Comparison of ENCODE assay signal across 8 cellular contexts in genomic region chr19:43700368-43701015, GRCh38. TPM values are rescaled to one million over a fixed set of nuclear protein-coding genes. Genes with fewer than 3 reads are reported as not detected.
A peak's percentile ranks its signal among the peaks of the same experiment; 100 is the strongest.
DNase-seq lines count a peak whose midpoint lies in the region; ATAC-seq and TF ChIP-seq lines count a peak whose summit lies in the region.

No MANE protein-coding gene starts in this region.

- H3K4me1 ChIP-seq in mucosa of stomach (ENCODE audit: control insufficient read depth, insufficient read depth, low read length) (peaks cover 26% of the 10 kb centered on the region), smooth muscle cell (ENCODE audit: low read depth) (no peaks in the 10 kb centered on the region)

- H3K4me3 Mint-ChIP-seq in central memory CD8-positive, alpha-beta T cell = peak overlapping the region; percentile 60

- TF ChIP-seq CTCF in smooth muscle cell (IDR thresholded peaks at IDR 0.05; ENCODE audit: borderline replicate concordance, insufficient read depth, poor library complexity, severe bottlenecking) = no peak

- H3K36me3 Mint-ChIP-seq in central memory CD8-positive, alpha-beta T cell (ENCODE audit: insufficient read depth) = peaks cover 8% of the 10 kb centered on the region

- H3K27me3 Mint-ChIP-seq in central memory CD8-positive, alpha-beta T cell = peaks cover 8% of the 10 kb centered on the region

- peaks cover 18% of the 10 kb centered on the region for H3K4me1 Mint-ChIP-seq in central memory CD8-positive, alpha-beta T cell

- H3K9me3 ChIP-seq in mucosa of stomach (ENCODE audit: control insufficient read depth, low read length) (no peaks in the 10 kb centered on the region), smooth muscle cell (replicated peaks; ENCODE audit: low read depth) (no peaks in the 10 kb centered on the region)

- no peak for ATAC-seq in central memory CD8-positive, alpha-beta T cell (replicated peaks; ENCODE audit: extremely low read depth, poor library complexity, severe bottlenecking)
- ATAC-seq in HG03571 (IDR thresholded peaks at IDR 0.05; ENCODE audit: unreplicated experiment) (no peak), HG03175 (IDR thresholded peaks at IDR 0.05; ENCODE audit: unreplicated experiment) (no peak)

- H3K4me2 ChIP-seq in smooth muscle cell = no peak overlapping the region

- H3K27ac Mint-ChIP-seq in central memory CD8-positive, alpha-beta T cell (ENCODE audit: low read depth) = peak overlapping the region; percentile 91

- H3K36me3 ChIP-seq in mucosa of stomach (ENCODE audit: control insufficient read depth, insufficient read depth, low read length) (no peaks in the 10 kb centered on the region), smooth muscle cell (ENCODE audit: low read depth) (no peaks in the 10 kb centered on the region)

- 84% methylated on average over 13 of the region's 13 CpGs for WGBS in smooth muscle cell (ENCODE audit: low lambda C conversion rate)

- H3K27me3 ChIP-seq in mucosa of stomach (ENCODE audit: control insufficient read depth, insufficient read depth, low read length) = no peaks in the 10 kb centered on the region
- H3K27me3 ChIP-seq in smooth muscle cell (ENCODE audit: low read depth) = peaks cover 17% of the 10 kb centered on the region

- H3K9ac ChIP-seq in mucosa of stomach (ENCODE audit: low read length) (peak overlapping the region; percentile 31), smooth muscle cell (ENCODE audit: low read depth) (no peak overlapping the region)

- no peak overlapping the region for H2AFZ ChIP-seq in smooth muscle cell (ENCODE audit: low read depth)

- no peaks in the 10 kb centered on the region for H3K9me3 Mint-ChIP-seq in central memory CD8-positive, alpha-beta T cell

- H4K20me1 ChIP-seq in smooth muscle cell (ENCODE audit: low read depth) = no peaks in the 10 kb centered on the region

- DNase-seq in Daoy (ENCODE audit: low read depth) (peak; percentile 92), OCI-M1 (lab: John Stamatoyannopoulos, UW) (peak; percentile 30), DMS79 (lab: John Stamatoyannopoulos, UW) (no peak), smooth muscle cell (lab: John Stamatoyannopoulos, UW; ENCODE audit: unreplicated experiment) (no peak)
- DNase-seq in central memory CD8-positive, alpha-beta T cell (ENCODE audit: low spot score in 2 of 2) = no peak

- no peaks in the 10 kb centered on the region for H3F3A ChIP-seq in smooth muscle cell (ENCODE audit: low read depth)

- H3K4me3 ChIP-seq in mucosa of stomach (ENCODE audit: low read length) = peak overlapping the region; percentile 6
- no peak overlapping the region for H3K4me3 ChIP-seq in smooth muscle cell

- H3K27ac ChIP-seq in smooth muscle cell (ENCODE audit: low read depth) = no peak overlapping the region

- H3K79me2 ChIP-seq in smooth muscle cell (ENCODE audit: low read depth) = no peaks in the 10 kb centered on the region

RNA-seq across cellular contexts. Expression of gene IRGC, which starts 15.4 kb away (rescaled TPM):
- total RNA-seq in Daoy (2014; rRNA removed; shearing (Covaris generic)) = not detected in 2 replicates
- total RNA-seq in smooth muscle cell = not detected in 2 replicates
- not detected in 2 replicates for polyA plus RNA-seq in smooth muscle cell

RNA-seq across cellular contexts. Expression of gene PLAUR, which starts 30.5 kb away (rescaled TPM):
- total RNA-seq in Daoy (2014; rRNA removed; shearing (Covaris generic)) = 159 and 206 TPM in 2 replicates
- total RNA-seq in smooth muscle cell = 67.0 and 105 TPM in 2 replicates
- polyA plus RNA-seq in smooth muscle cell = 107 and 115 TPM in 2 replicates

RNA-seq across cellular contexts. Expression of gene SMG9, which starts 54.3 kb away (rescaled TPM):
- total RNA-seq in Daoy (2014; rRNA removed; shearing (Covaris generic)) = 14.1 and 20.3 TPM in 2 replicates
- total RNA-seq in smooth muscle cell = 12.8 and 13.2 TPM in 2 replicates
- 39.2 and 46.6 TPM in 2 replicates for polyA plus RNA-seq in smooth muscle cell

Comparison
In these comparisons a context has a peak if more than half of its experiments do, and no peak if none do; other contexts are left out.
1. DNase-seq: peak in Daoy (single experiment) and OCI-M1 (single experiment); none in central memory CD8-positive, alpha-beta T cell (0 of 2), DMS79 (single experiment) and smooth muscle cell (single experiment).